1 cellular context compared by ENCODE assay signal in the genomic region with DNA sequence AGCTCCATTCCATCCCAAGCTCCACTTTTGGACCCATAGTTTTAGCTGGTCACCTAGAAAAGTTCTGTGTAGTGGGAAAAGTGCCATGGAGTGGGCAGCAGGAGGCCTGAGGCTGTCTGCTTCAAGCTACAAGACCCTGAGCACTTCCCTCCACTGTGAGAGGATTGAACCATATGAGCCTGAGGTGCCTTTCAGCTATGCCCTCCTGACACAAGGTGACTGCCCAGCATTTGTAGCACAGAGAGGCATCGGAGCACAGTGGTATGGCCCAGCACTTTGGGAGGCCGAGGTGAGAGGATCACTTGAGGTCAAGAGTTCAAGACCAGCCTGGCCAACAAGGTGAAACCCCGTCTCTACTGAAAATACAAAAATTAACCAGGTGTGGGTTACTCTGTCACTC.
TF ChIP-seq lines count a peak whose summit lies in the region.

No MANE protein-coding gene starts in this region.

TF ChIP-seq in HepG2, 621 proteins besides CTCF, POLR2A, EP300 and RAD21:
- TF ChIP-seq REL (CRISPR knock-in tag; conservative IDR thresholded peaks at IDR 0.05): no peak
- TF ChIP-seq ZNF768 (CRISPR knock-in tag; IDR thresholded peaks at IDR 0.05): peak; percentile 81; the same call in 1 of the 2 replicates
